In the genomic region with DNA sequence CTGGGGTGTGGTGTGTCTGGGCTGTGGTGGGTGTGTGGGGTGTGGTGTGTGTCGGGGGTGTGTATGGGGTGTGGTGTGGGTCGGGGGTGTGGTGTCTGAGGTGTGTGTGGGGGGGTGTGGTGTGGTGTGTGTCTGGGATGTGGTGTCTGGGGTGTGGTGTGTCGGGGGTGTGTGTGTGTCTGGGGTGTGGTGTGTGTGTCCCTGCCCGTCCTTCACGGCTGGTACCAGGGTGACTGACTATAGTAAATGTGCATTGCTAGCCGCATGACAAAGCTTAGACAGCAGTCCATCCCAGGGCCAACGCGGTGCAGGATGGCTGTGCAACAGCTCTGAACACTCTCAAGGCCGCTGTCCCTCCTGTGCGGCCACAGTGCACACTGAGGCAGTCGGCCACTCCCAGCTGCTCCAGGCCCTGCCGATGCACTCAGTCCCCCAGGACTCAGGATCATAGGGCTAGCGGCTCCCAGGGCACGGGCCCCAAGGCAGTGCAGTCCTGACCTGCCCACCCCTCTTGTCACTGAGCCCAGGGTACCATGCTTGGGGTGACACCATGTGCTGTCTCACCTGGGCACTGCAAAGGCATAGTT, we compare ENCODE assay signal across 11 cellular contexts. TPM values are rescaled to one million over a fixed set of nuclear protein-coding genes. Genes with fewer than 3 reads are reported as not detected.
DNase-seq lines count a peak whose midpoint lies in the region; ATAC-seq, FAIRE-seq and TF ChIP-seq lines count a peak whose summit lies in the region.
"Had no signal": no experiment of that assay in that cellular context is flagged by ENCODE, and none has a peak within 500 bp of the region (broad histone marks: within the 10 kb centered on the region; RNA-seq: fewer than 3 reads in every experiment).

No MANE protein-coding gene starts in this region.

- DNase-seq in activated T-cell treated with anti-CD3 and anti-CD28 coated beads for 1 hour (ENCODE audit: low read depth) (peak; percentile 17), activated T-cell treated with anti-CD3 and anti-CD28 coated beads for 4 hours (no peak), T-helper 22 cell (ENCODE audit: low read depth) (peak; percentile 36), GM12878 (ENCODE audit: low read depth, low spot score) (no peak), ecto neural progenitor cell (ENCODE audit: low spot score) (no peak), uterus (no peak)
- DNase-seq: brain microvascular endothelial cell, SIG-M5 had no signal

- no peak overlapping the region for H3K4me3 Mint-ChIP-seq in stimulated activated naive CD8-positive, alpha-beta T cell treated with anti-CD3 and anti-CD28 coated beads, Interleukin-15, Interleukin-2, amounts not matched to agents 100 ng/mL and 50 ng/mL, for 24 hours
- H3K4me3 Mint-ChIP-seq: mesothelial cell of epicardium had no signal

- H3K4me3 ChIP-seq in GM12878 (no peak overlapping the region), uterus (no peak overlapping the region)

- H3K36me3 Mint-ChIP-seq in stimulated activated naive CD8-positive, alpha-beta T cell treated with anti-CD3 and anti-CD28 coated beads, Interleukin-15, Interleukin-2, amounts not matched to agents 100 ng/mL and 50 ng/mL, for 24 hours (ENCODE audit: low read depth), result peaks cover 17% of the 10 kb centered on the region
- H3K36me3 Mint-ChIP-seq: mesothelial cell of epicardium had no signal

- no peaks in the 10 kb centered on the region for H3K27me3 Mint-ChIP-seq in stimulated activated naive CD8-positive, alpha-beta T cell treated with anti-CD3 and anti-CD28 coated beads, Interleukin-15, Interleukin-2, amounts not matched to agents 100 ng/mL and 50 ng/mL, for 24 hours

- 70% methylated on average over 12 of the region's 14 CpGs for WGBS in GM12878 (ENCODE audit: insufficient coverage, insufficient replicate concordance, low lambda C conversion rate, missing lambda C conversion rate)

- peak; percentile 34 for ATAC-seq in GM12878
- ATAC-seq in GM19395 (IDR thresholded peaks at IDR 0.05; ENCODE audit: unreplicated experiment), result no peak

- H3K4me2 ChIP-seq in GM12878 (ENCODE audit: control insufficient read depth, insufficient read depth), result no peak overlapping the region

- peak overlapping the region; percentile 45 for H3K27ac Mint-ChIP-seq in stimulated activated naive CD8-positive, alpha-beta T cell treated with anti-CD3 and anti-CD28 coated beads, Interleukin-15, Interleukin-2, amounts not matched to agents 100 ng/mL and 50 ng/mL, for 24 hours
- H3K27ac Mint-ChIP-seq: mesothelial cell of epicardium had no signal

- H3K36me3 ChIP-seq in GM12878 (ENCODE audit: control insufficient read depth in 2 of 2, insufficient read depth in 2 of 2, low read length in 1 of 2) (peaks cover 0 to 2% of the 10 kb centered on the region in 2 experiments; a peak in 3 of 4 replicates), uterus (no peaks in the 10 kb centered on the region)
- H3K36me3 ChIP-seq: brain microvascular endothelial cell had no signal

- no peak for TF ChIP-seq EP300 in GM12878 (IDR thresholded peaks at IDR 0.05; ENCODE audit: borderline replicate concordance in 1 of 2, control insufficient read depth in 1 of 2, low read depth in 2 of 2, low read length in 2 of 2)

- no peak for TF ChIP-seq CTCF in GM12878 (IDR thresholded peaks at IDR 0.05 in 2 of 3, conservative IDR thresholded peaks at IDR 0.05 in 1 of 3; ENCODE audit: control insufficient read depth in 2 of 3, extremely low read depth in 1 of 3, insufficient read depth in 1 of 3, low read depth in 3 of 3, low read length in 3 of 3)
- TF ChIP-seq CTCF in uterus (IDR thresholded peaks at IDR 0.05), result no peak

- TF ChIP-seq POLR2A in GM12878 (IDR thresholded peaks at IDR 0.05; ENCODE audit: low read depth, low read length) (peak; percentile 30; the same call in 1 of the 2 replicates), uterus (IDR thresholded peaks at IDR 0.05) (no peak)

- in situ Hi-C loops in GM12878 (cut with MboI), result no loop called here

- no peaks in the 10 kb centered on the region; the same call in 1 of the 2 replicates for H4K20me1 ChIP-seq in GM12878 (ENCODE audit: control insufficient read depth, insufficient read depth)

- H3K4me1 ChIP-seq in GM12878 (ENCODE audit: control insufficient read depth, insufficient read depth, low read length) (peaks cover 15% of the 10 kb centered on the region), uterus (no peaks in the 10 kb centered on the region)

- H3K9me3 ChIP-seq in GM12878 (replicated peaks; ENCODE audit: control insufficient read depth, insufficient read depth, low read length) (no peaks in the 10 kb centered on the region), uterus (no peaks in the 10 kb centered on the region)

- no peak for FAIRE-seq in GM12878 (lab: Jason Lieb, UNC)

- H3K79me2 ChIP-seq in GM12878 (ENCODE audit: control insufficient read depth, insufficient read depth, low read length), result no peaks in the 10 kb centered on the region

- H3K9ac ChIP-seq in GM12878 (ENCODE audit: control insufficient read depth, insufficient read depth, low read length), result no peak overlapping the region

- H3K9me3 Mint-ChIP-seq in stimulated activated naive CD8-positive, alpha-beta T cell treated with anti-CD3 and anti-CD28 coated beads, Interleukin-15, Interleukin-2, amounts not matched to agents 100 ng/mL and 50 ng/mL, for 24 hours, result no peaks in the 10 kb centered on the region
- H3K9me3 Mint-ChIP-seq: mesothelial cell of epicardium had no signal

- H2AFZ ChIP-seq in GM12878 (ENCODE audit: control insufficient read depth, low read depth, low read length), result no peak overlapping the region

- H3K4me1 Mint-ChIP-seq in stimulated activated naive CD8-positive, alpha-beta T cell treated with anti-CD3 and anti-CD28 coated beads, Interleukin-15, Interleukin-2, amounts not matched to agents 100 ng/mL and 50 ng/mL, for 24 hours (ENCODE audit: low read depth), result peaks cover 51% of the 10 kb centered on the region

- SMC1A ChIA-PET in GM12878 (lab: Charles Lee; ENCODE audit: uncharacterized antibody, unreplicated experiment), result interaction anchor here (1.3 kb wide), 1 partner anchor 177 kb away, joined by 5 read pairs; no protein-coding TSS in a partner anchor

- H3K27ac ChIP-seq in GM12878 (ENCODE audit: control insufficient read depth, insufficient read depth), result no peak overlapping the region
- no peak overlapping the region for H3K27ac ChIP-seq in uterus
- H3K27ac ChIP-seq: brain microvascular endothelial cell had no signal

- POLR2A ChIA-PET in GM12878 (lab: Charles Lee), result no interaction called here

- no TSS peak for BruUV-seq in GM12878 (replicated peaks; lab: Mats Ljungman, UMichigan)

- intact Hi-C loops in GM12878 (cut with micrococcal nuclease; ENCODE audit: unreplicated experiment) (no loop called here), uterus (cut with DNase I; ENCODE audit: low total_unique reads) (no loop called here)

- TF ChIP-seq RAD21 in GM12878 (IDR thresholded peaks at IDR 0.05; ENCODE audit: insufficient read depth, low read depth, low read length), result no peak

- no peaks in the 10 kb centered on the region for H3K27me3 ChIP-seq in GM12878 (replicated peaks in 1 of 2; ENCODE audit: control insufficient read depth in 2 of 2, insufficient read depth in 2 of 2, low read length in 1 of 2)
- H3K27me3 ChIP-seq in uterus, result no peaks in the 10 kb centered on the region
- H3K27me3 ChIP-seq: brain microvascular endothelial cell had no signal

- CTCF ChIA-PET in GM12878 (lab: Yijun Ruan, JAX), result no interaction called here

- RAD21 ChIA-PET in GM12878 (lab: Charles Lee; ENCODE audit: unreplicated experiment), result interaction anchor here (2.3 kb wide), 1 partner anchor 177 kb away, joined by 7 read pairs; no protein-coding TSS in a partner anchor

TF ChIP-seq in GM12878, 131 proteins besides CTCF, POLR2A, EP300 and RAD21 (continues in another document):
- TF ChIP-seq SMAD1 (IDR thresholded peaks at IDR 0.05; ENCODE audit: low read depth, partially characterized antibody) (no peak), RFX5 (IDR thresholded peaks at IDR 0.05; ENCODE audit: low read depth, low read length) (no peak), PML (IDR thresholded peaks at IDR 0.05; ENCODE audit: low read length) (no peak), SMC3 (IDR thresholded peaks at IDR 0.05; ENCODE audit: borderline replicate concordance, low read length) (no peak)
- TF ChIP-seq, protein P1, sequence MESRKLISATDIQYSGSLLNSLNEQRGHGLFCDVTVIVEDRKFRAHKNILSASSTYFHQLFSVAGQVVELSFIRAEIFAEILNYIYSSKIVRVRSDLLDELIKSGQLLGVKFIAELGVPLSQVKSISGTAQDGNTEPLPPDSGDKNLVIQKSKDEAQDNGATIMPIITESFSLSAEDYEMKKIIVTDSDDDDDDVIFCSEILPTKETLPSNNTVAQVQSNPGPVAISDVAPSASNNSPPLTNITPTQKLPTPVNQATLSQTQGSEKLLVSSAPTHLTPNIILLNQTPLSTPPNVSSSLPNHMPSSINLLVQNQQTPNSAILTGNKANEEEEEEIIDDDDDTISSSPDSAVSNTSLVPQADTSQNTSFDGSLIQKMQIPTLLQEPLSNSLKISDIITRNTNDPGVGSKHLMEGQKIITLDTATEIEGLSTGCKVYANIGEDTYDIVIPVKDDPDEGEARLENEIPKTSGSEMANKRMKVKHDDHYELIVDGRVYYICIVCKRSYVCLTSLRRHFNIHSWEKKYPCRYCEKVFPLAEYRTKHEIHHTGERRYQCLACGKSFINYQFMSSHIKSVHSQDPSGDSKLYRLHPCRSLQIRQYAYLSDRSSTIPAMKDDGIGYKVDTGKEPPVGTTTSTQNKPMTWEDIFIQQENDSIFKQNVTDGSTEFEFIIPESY (IDR thresholded peaks at IDR 0.05), result 0 out of 2 replicates have a peak, but pooled peaks have one; percentile 44

RNA-seq across cellular contexts. Expression of a gene that starts 54.0 kb away (rescaled TPM):
- total RNA-seq in GM12878 (2013; cell fraction: nucleolus; rRNA removed), result 321 and 348 TPM in 2 replicates
- total RNA-seq in GM12878 (2014; rRNA removed) (31.6 and 36.7 TPM in 2 replicates), GM12878 (2014; rRNA removed; fragmentation: Illumina TruSeq; extraction: Trizol) (38.2 and 39.7 TPM in 2 replicates), GM12878 (2021) (24.7 and 32.3 TPM in 2 replicates), uterus (10 to 100 TPM; 41.8 to 76.0 (median 59.8) TPM)
- polyA plus RNA-seq in GM12878 (2011; ENCODE audit: low read depth), result 20.6 TPM
- polyA plus RNA-seq in GM12878 (2011; rRNA removed) (50.5 and 60.7 TPM in 2 replicates), GM12878 (2014; fragmentation: Illumina TruSeq; extraction: Trizol) (48.3 and 67.1 TPM in 2 replicates), GM12878 (2014; fragmentation: Nextera tagmentation; extraction: Ambion mirVana) (1 to 10 TPM; 4.6 to 6.6 TPM), GM12878 (2014; rRNA removed) (31.0 and 36.8 TPM in 2 replicates), GM12878 (2016; fragmentation: Nextera tagmentation; extraction: Ambion mirVana) (10 to 100 TPM; 22.5 to 27.4 TPM)
- 24.4 and 28.6 TPM in 2 replicates for polyA plus RNA-seq in GM12878 (2011; cell fraction: cytosol; rRNA removed)
- polyA plus RNA-seq in GM12878 (2011; cell fraction: nucleus; rRNA removed), result 145 and 161 TPM in 2 replicates
- polyA plus RNA-seq in GM12878 (2012), result 25.4 and 30.0 TPM in 2 replicates
- 34.5 and 34.8 TPM in 2 replicates for polyA minus RNA-seq in GM12878 (2011; rRNA and poly(A)+ RNA removed)
- 8.3 and 12.6 TPM in 2 replicates for polyA minus RNA-seq in GM12878 (2011; cell fraction: cytosol; rRNA and poly(A)+ RNA removed)
- polyA minus RNA-seq in GM12878 (2011; cell fraction: nucleus; rRNA and poly(A)+ RNA removed), result 43.3 and 71.2 TPM in 2 replicates

Comparison
In these comparisons a context has a peak if more than half of its experiments do, and no peak if none do; other contexts are left out.
1. DNase-seq: peak in activated T-cell treated with anti-CD3 and anti-CD28 coated beads for 1 hour (single experiment) and T-helper 22 cell (single experiment); none in activated T-cell treated with anti-CD3 and anti-CD28 coated beads for 4 hours (single experiment), GM12878 (single experiment), ecto neural progenitor cell (single experiment) and uterus (0 of 2).